ENCODE assay signal across 1 cellular context in the genomic region with DNA sequence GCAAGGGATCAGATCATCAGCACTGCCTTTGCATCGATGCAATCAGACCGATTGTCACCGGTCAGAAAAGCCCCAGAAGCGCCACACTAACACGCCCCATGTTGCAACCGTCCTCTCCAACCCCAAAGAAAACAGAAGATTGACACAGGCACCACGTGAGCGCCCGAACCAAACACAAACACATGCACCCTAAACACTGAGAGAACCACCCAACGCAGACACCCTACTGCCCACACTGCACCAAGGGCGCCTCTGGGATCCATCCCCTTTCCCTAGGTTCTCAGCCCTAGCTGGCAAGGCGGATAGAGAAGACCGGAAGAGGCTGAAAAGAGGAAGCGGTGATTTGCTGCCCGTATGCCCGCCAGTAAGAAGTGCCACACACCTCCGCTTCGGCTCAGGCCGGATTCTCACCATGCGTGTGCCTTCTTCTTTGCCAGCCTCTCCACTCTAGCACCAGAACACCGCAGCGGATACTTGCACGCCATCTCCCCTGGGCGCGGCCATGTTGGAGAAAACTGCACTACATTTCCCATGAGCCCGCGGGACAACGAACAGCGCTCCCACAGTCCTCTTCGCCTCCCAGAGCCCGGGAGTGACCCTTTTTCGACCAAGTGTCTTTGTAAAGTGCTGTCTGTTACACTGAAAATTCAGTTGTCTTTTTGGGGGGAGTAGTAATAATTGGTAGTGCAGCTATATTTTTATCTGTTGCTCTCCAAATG.
TF ChIP-seq lines count a peak whose summit lies in the region.

A gene with protein sequence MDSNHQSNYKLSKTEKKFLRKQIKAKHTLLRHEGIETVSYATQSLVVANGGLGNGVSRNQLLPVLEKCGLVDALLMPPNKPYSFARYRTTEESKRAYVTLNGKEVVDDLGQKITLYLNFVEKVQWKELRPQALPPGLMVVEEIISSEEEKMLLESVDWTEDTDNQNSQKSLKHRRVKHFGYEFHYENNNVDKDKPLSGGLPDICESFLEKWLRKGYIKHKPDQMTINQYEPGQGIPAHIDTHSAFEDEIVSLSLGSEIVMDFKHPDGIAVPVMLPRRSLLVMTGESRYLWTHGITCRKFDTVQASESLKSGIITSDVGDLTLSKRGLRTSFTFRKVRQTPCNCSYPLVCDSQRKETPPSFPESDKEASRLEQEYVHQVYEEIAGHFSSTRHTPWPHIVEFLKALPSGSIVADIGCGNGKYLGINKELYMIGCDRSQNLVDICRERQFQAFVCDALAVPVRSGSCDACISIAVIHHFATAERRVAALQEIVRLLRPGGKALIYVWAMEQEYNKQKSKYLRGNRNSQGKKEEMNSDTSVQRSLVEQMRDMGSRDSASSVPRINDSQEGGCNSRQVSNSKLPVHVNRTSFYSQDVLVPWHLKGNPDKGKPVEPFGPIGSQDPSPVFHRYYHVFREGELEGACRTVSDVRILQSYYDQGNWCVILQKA (minus strand): TSS at position 517 of the 719 bp plus-strand sequence. CDS start 4,842 bp downstream, outside the sequence.

TF ChIP-seq in K562, 482 proteins besides CTCF, POLR2A, EP300 and RAD21 (continued from another document and continues in another):
- TF ChIP-seq, protein P1, sequence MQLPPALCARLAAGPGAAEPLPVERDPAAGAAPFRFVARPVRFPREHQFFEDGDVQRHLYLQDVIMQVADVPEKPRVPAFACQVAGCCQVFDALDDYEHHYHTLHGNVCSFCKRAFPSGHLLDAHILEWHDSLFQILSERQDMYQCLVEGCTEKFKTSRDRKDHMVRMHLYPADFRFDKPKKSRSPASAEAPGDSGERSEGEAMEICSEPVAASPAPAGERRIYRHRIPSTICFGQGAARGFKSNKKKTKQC (CRISPR knock-in tag; IDR thresholded peaks at IDR 0.05), result 0 out of 2 replicates have a peak, but pooled peaks have one; percentile 12
- TF ChIP-seq NFIC (IDR thresholded peaks at IDR 0.05), result no peak
- TF ChIP-seq, protein P2, sequence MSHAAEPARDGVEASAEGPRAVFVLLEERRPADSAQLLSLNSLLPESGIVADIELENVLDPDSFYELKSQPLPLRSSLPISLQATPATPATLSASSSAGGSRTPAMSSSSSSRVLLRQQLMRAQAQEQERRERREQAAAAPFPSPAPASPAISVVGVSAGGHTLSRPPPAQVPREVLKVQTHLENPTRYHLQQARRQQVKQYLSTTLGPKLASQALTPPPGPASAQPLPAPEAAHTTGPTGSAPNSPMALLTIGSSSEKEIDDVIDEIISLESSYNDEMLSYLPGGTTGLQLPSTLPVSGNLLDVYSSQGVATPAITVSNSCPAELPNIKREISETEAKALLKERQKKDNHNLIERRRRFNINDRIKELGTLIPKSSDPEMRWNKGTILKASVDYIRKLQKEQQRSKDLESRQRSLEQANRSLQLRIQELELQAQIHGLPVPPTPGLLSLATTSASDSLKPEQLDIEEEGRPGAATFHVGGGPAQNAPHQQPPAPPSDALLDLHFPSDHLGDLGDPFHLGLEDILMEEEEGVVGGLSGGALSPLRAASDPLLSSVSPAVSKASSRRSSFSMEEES (CRISPR knock-in tag; IDR thresholded peaks at IDR 0.05), result no peak
- no peak for TF ChIP-seq KAT7 (CRISPR knock-in tag; IDR thresholded peaks at IDR 0.05; ENCODE audit: borderline replicate concordance)
- TF ChIP-seq, protein P3, sequence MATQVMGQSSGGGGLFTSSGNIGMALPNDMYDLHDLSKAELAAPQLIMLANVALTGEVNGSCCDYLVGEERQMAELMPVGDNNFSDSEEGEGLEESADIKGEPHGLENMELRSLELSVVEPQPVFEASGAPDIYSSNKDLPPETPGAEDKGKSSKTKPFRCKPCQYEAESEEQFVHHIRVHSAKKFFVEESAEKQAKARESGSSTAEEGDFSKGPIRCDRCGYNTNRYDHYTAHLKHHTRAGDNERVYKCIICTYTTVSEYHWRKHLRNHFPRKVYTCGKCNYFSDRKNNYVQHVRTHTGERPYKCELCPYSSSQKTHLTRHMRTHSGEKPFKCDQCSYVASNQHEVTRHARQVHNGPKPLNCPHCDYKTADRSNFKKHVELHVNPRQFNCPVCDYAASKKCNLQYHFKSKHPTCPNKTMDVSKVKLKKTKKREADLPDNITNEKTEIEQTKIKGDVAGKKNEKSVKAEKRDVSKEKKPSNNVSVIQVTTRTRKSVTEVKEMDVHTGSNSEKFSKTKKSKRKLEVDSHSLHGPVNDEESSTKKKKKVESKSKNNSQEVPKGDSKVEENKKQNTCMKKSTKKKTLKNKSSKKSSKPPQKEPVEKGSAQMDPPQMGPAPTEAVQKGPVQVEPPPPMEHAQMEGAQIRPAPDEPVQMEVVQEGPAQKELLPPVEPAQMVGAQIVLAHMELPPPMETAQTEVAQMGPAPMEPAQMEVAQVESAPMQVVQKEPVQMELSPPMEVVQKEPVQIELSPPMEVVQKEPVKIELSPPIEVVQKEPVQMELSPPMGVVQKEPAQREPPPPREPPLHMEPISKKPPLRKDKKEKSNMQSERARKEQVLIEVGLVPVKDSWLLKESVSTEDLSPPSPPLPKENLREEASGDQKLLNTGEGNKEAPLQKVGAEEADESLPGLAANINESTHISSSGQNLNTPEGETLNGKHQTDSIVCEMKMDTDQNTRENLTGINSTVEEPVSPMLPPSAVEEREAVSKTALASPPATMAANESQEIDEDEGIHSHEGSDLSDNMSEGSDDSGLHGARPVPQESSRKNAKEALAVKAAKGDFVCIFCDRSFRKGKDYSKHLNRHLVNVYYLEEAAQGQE (CRISPR knock-in tag; IDR thresholded peaks at IDR 0.05; ENCODE audit: low read depth), result 0 out of 2 replicates have a peak, but pooled peaks have one; percentile 39
- TF ChIP-seq EZH2 (IDR thresholded peaks at IDR 0.05; ENCODE audit: borderline replicate concordance, low read depth, low read length), result no peak
- peak; percentile 97 for TF ChIP-seq HCFC1 (IDR thresholded peaks at IDR 0.05; ENCODE audit: low read depth, low read length)
- TF ChIP-seq, protein P4, sequence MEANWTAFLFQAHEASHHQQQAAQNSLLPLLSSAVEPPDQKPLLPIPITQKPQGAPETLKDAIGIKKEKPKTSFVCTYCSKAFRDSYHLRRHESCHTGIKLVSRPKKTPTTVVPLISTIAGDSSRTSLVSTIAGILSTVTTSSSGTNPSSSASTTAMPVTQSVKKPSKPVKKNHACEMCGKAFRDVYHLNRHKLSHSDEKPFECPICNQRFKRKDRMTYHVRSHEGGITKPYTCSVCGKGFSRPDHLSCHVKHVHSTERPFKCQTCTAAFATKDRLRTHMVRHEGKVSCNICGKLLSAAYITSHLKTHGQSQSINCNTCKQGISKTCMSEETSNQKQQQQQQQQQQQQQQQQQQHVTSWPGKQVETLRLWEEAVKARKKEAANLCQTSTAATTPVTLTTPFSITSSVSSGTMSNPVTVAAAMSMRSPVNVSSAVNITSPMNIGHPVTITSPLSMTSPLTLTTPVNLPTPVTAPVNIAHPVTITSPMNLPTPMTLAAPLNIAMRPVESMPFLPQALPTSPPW (CRISPR knock-in tag; IDR thresholded peaks at IDR 0.05), result no peak; the same call in 1 of the 2 replicates
- TF ChIP-seq BRCA1 (IDR thresholded peaks at IDR 0.05), result no peak
- no peak for TF ChIP-seq BRCA1 (CRISPR knock-in tag; IDR thresholded peaks at IDR 0.05)
- TF ChIP-seq TRIM28 (IDR thresholded peaks at IDR 0.05), result no peak
- TF ChIP-seq SMARCC2 (IDR thresholded peaks at IDR 0.05; ENCODE audit: low read depth), result no peak
- no peak for TF ChIP-seq ZNF347 (CRISPR knock-in tag; IDR thresholded peaks at IDR 0.05; ENCODE audit: low read depth)
- no peak for TF ChIP-seq ZNF282 (CRISPR knock-in tag; IDR thresholded peaks at IDR 0.05)
- no peak for TF ChIP-seq FOXJ2 (tag; IDR thresholded peaks at IDR 0.05)
- TF ChIP-seq, protein P5, sequence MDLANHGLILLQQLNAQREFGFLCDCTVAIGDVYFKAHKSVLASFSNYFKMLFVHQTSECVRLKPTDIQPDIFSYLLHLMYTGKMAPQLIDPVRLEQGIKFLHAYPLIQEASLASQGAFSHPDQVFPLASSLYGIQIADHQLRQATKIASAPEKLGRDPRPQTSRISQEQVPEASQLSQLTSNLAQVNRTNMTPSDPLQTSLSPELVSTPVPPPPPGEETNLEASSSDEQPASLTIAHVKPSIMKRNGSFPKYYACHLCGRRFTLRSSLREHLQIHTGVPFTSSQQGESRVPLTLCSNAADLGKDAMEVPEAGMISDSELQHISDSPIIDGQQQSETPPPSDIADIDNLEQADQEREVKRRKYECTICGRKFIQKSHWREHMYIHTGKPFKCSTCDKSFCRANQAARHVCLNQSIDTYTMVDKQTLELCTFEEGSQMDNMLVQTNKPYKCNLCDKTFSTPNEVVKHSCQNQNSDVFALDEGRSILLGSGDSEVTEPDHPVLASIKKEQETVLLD (IDR thresholded peaks at IDR 0.05), result no peak
- no peak for TF ChIP-seq CHD4 (IDR thresholded peaks at IDR 0.05; ENCODE audit: insufficient read depth, insufficient replicate concordance, low read depth, low read length, poor library complexity, severe bottlenecking)
- no peak for TF ChIP-seq SNIP1 (IDR thresholded peaks at IDR 0.05; ENCODE audit: low read depth)
- TF ChIP-seq FOXK1 (CRISPR knock-in tag; IDR thresholded peaks at IDR 0.05; ENCODE audit: borderline replicate concordance), result peak; percentile 22; the same call in 1 of the 2 replicates
- TF ChIP-seq MTA2 (IDR thresholded peaks at IDR 0.05; ENCODE audit: low read depth), result no peak
- no peak for TF ChIP-seq ZSCAN32 (CRISPR knock-in tag; IDR thresholded peaks at IDR 0.05)
- TF ChIP-seq, protein P6, sequence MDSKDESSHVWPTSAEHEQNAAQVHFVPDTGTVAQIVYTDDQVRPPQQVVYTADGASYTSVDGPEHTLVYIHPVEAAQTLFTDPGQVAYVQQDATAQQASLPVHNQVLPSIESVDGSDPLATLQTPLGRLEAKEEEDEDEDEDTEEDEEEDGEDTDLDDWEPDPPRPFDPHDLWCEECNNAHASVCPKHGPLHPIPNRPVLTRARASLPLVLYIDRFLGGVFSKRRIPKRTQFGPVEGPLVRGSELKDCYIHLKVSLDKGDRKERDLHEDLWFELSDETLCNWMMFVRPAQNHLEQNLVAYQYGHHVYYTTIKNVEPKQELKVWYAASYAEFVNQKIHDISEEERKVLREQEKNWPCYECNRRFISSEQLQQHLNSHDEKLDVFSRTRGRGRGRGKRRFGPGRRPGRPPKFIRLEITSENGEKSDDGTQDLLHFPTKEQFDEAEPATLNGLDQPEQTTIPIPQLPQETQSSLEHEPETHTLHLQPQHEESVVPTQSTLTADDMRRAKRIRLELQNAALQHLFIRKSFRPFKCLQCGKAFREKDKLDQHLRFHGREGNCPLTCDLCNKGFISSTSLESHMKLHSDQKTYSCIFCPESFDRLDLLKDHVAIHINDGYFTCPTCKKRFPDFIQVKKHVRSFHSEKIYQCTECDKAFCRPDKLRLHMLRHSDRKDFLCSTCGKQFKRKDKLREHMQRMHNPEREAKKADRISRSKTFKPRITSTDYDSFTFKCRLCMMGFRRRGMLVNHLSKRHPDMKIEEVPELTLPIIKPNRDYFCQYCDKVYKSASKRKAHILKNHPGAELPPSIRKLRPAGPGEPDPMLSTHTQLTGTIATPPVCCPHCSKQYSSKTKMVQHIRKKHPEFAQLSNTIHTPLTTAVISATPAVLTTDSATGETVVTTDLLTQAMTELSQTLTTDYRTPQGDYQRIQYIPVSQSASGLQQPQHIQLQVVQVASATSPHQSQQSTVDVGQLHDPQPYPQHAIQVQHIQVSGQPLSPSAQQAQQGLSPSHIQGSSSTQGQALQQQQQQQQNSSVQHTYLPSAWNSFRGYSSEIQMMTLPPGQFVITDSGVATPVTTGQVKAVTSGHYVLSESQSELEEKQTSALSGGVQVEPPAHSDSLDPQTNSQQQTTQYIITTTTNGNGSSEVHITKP (IDR thresholded peaks at IDR 0.05; ENCODE audit: partially characterized antibody), result no peak
- TF ChIP-seq C11orf30 (IDR thresholded peaks at IDR 0.05; ENCODE audit: low read depth), result peak; percentile 51
- no peak for TF ChIP-seq NCOA2 (IDR thresholded peaks at IDR 0.05; ENCODE audit: partially characterized antibody in 2 of 2)
- no peak for TF ChIP-seq PRMT5 (CRISPR knock-in tag; IDR thresholded peaks at IDR 0.05)
- no peak for TF ChIP-seq ZNF696 (CRISPR knock-in tag; conservative IDR thresholded peaks at IDR 0.05)
- peak; percentile 78 for TF ChIP-seq CREM (IDR thresholded peaks at IDR 0.05; ENCODE audit: low read depth)
- TF ChIP-seq SNRNP70 (optimal IDR thresholded peaks at IDR 0.05; ENCODE audit: low read depth, low read length), result no peak
- TF ChIP-seq, protein P7, sequence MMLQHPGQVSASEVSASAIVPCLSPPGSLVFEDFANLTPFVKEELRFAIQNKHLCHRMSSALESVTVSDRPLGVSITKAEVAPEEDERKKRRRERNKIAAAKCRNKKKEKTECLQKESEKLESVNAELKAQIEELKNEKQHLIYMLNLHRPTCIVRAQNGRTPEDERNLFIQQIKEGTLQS (IDR thresholded peaks at IDR 0.05), result no peak
- TF ChIP-seq, protein P7 (CRISPR knock-in tag; conservative IDR thresholded peaks at IDR 0.05), result no peak
- TF ChIP-seq NELFE (IDR thresholded peaks at IDR 0.05; ENCODE audit: insufficient read depth, insufficient read length), result no peak
- no peak for TF ChIP-seq CAMTA2 (CRISPR knock-in tag; conservative IDR thresholded peaks at IDR 0.05)
- TF ChIP-seq JUNB (CRISPR knock-in tag; conservative IDR thresholded peaks at IDR 0.05), result no peak
- TF ChIP-seq SIN3A (IDR thresholded peaks at IDR 0.05; ENCODE audit: borderline replicate concordance in 2 of 2, control insufficient read depth in 1 of 2, low read depth in 2 of 2, low read length in 2 of 2), result peak; percentile 95 to 96
- TF ChIP-seq, protein P8, sequence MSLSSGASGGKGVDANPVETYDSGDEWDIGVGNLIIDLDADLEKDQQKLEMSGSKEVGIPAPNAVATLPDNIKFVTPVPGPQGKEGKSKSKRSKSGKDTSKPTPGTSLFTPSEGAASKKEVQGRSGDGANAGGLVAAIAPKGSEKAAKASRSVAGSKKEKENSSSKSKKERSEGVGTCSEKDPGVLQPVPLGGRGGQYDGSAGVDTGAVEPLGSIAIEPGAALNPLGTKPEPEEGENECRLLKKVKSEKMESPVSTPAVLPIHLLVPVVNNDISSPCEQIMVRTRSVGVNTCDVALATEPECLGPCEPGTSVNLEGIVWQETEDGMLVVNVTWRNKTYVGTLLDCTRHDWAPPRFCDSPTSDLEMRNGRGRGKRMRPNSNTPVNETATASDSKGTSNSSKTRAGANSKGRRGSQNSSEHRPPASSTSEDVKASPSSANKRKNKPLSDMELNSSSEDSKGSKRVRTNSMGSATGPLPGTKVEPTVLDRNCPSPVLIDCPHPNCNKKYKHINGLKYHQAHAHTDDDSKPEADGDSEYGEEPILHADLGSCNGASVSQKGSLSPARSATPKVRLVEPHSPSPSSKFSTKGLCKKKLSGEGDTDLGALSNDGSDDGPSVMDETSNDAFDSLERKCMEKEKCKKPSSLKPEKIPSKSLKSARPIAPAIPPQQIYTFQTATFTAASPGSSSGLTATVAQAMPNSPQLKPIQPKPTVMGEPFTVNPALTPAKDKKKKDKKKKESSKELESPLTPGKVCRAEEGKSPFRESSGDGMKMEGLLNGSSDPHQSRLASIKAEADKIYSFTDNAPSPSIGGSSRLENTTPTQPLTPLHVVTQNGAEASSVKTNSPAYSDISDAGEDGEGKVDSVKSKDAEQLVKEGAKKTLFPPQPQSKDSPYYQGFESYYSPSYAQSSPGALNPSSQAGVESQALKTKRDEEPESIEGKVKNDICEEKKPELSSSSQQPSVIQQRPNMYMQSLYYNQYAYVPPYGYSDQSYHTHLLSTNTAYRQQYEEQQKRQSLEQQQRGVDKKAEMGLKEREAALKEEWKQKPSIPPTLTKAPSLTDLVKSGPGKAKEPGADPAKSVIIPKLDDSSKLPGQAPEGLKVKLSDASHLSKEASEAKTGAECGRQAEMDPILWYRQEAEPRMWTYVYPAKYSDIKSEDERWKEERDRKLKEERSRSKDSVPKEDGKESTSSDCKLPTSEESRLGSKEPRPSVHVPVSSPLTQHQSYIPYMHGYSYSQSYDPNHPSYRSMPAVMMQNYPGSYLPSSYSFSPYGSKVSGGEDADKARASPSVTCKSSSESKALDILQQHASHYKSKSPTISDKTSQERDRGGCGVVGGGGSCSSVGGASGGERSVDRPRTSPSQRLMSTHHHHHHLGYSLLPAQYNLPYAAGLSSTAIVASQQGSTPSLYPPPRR (CRISPR knock-in tag; IDR thresholded peaks at IDR 0.05; ENCODE audit: borderline replicate concordance), result no peak
- no peak for TF ChIP-seq ZNF121 (CRISPR knock-in tag; conservative IDR thresholded peaks at IDR 0.05)
